ENCODE assay signal across 9 cellular contexts in genomic region chr12:132414634-132415340, GRCh38.
DNase-seq lines count a peak whose midpoint lies in the region; ATAC-seq and TF ChIP-seq lines count a peak whose summit lies in the region.
"Had no signal": no experiment of that assay in that cellular context is flagged by ENCODE, and none has a peak within 500 bp of the region (broad histone marks: within the 10 kb centered on the region; RNA-seq: fewer than 3 reads in every experiment).

No MANE protein-coding gene starts in this region.

- peaks cover 25% of the 10 kb centered on the region for H3K4me1 Mint-ChIP-seq in neural crest cell
- H3K4me1 Mint-ChIP-seq: activated naive CD4-positive, alpha-beta T cell treated with anti-CD3 and anti-CD28 coated beads, Interleukin-2, amount 50 U/mL, for 24 hours had no signal

- no peaks in the 10 kb centered on the region for H3K4me1 ChIP-seq in IMR-90 (ENCODE audit: control insufficient read depth, insufficient read depth, low read length)
- no peaks in the 10 kb centered on the region for H3K4me1 ChIP-seq in OCI-LY7 (ENCODE audit: insufficient read depth, low read length, poor library complexity, severe bottlenecking)

- peaks cover 12% of the 10 kb centered on the region for H3K27me3 ChIP-seq in IMR-90 (ENCODE audit: control insufficient read depth, insufficient read depth, low read length)

- H2AFZ ChIP-seq in IMR-90 (replicated peaks; ENCODE audit: low read length, poor library complexity) (peak overlapping the region; percentile 87), OCI-LY7 (ENCODE audit: low read length) (peak overlapping the region; percentile 80)

- no peak overlapping the region for H3K18ac ChIP-seq in IMR-90 (ENCODE audit: low read depth, low read length)

- POLR2A ChIA-PET in IMR-90 (lab: Charles Lee; ENCODE audit: unreplicated experiment) (no interaction called here), OCI-LY7 (lab: Charles Lee) (no interaction called here)

- no peaks in the 10 kb centered on the region for H3K36me3 Mint-ChIP-seq in neural crest cell (ENCODE audit: low read depth)
- H3K36me3 Mint-ChIP-seq: activated naive CD4-positive, alpha-beta T cell treated with anti-CD3 and anti-CD28 coated beads, Interleukin-2, amount 50 U/mL, for 24 hours had no signal

- H2BK5ac ChIP-seq in IMR-90 (ENCODE audit: low read depth, low read length, poor library complexity, severe bottlenecking): no peak overlapping the region

- no peaks in the 10 kb centered on the region for H3K9me1 ChIP-seq in IMR-90 (ENCODE audit: insufficient read depth, low read length)

- peaks cover 22% of the 10 kb centered on the region for H3K27me3 Mint-ChIP-seq in neural crest cell (ENCODE audit: low read depth)
- H3K27me3 Mint-ChIP-seq: activated naive CD4-positive, alpha-beta T cell treated with anti-CD3 and anti-CD28 coated beads, Interleukin-2, amount 50 U/mL, for 24 hours had no signal

- no peak overlapping the region for H3K4ac ChIP-seq in IMR-90 (ENCODE audit: low read depth, low read length)

- DNase-seq in COLO829 (ENCODE audit: low spot score) (peak; percentile 71), IMR-90 (peak; percentile 59), OCI-LY7 (ENCODE audit: low spot score) (peak; percentile 82), activated T-cell treated with anti-CD3 and anti-CD28 coated beads for 48 hours (ENCODE audit: low read depth) (peak; percentile 69), fibroblast of gingiva (ENCODE audit: low read depth) (peak; percentile 48), neural crest cell (ENCODE audit: low read depth, low spot score) (peak; percentile 86)
- peak; percentile 86 for DNase-seq in stimulated activated naive CD8-positive, alpha-beta T cell treated with anti-CD3 and anti-CD28 coated beads, Interleukin-15, Interleukin-2, amounts not matched to agents 100 U/mL and 50 U/mL, for 24 hours

- dilution Hi-C loops in IMR-90 (cut with HindIII; ENCODE audit: low sequenced_read_pairs, unreplicated experiment): no loop called here

- H3K4me3 Mint-ChIP-seq in neural crest cell: no peak overlapping the region
- H3K4me3 Mint-ChIP-seq: activated naive CD4-positive, alpha-beta T cell treated with anti-CD3 and anti-CD28 coated beads, Interleukin-2, amount 50 U/mL, for 24 hours had no signal

- H3K9me3 Mint-ChIP-seq in neural crest cell: no peaks in the 10 kb centered on the region
- H3K9me3 Mint-ChIP-seq: activated naive CD4-positive, alpha-beta T cell treated with anti-CD3 and anti-CD28 coated beads, Interleukin-2, amount 50 U/mL, for 24 hours had no signal

- no peak overlapping the region for H4K5ac ChIP-seq in IMR-90 (ENCODE audit: low read depth, low read length)

- no peak overlapping the region for H2AK5ac ChIP-seq in IMR-90 (ENCODE audit: low read depth, low read length)

- no peaks in the 10 kb centered on the region for H3K79me1 ChIP-seq in IMR-90 (ENCODE audit: low read depth in 1 of 2, low read length in 2 of 2)

- 18% methylated on average over 13 of the region's 30 CpGs; no CpG with 5 or more reads in 1 of the 2 experiments for WGBS in IMR-90 (ENCODE audit: extremely low coverage in 2 of 2, insufficient read length in 1 of 2), 2 experiments

- no peak overlapping the region for H4K91ac ChIP-seq in IMR-90 (ENCODE audit: insufficient read depth, low read depth, low read length)

- H3K23ac ChIP-seq in IMR-90 (ENCODE audit: low read depth, low read length): no peak overlapping the region

- H3K56ac ChIP-seq in IMR-90 (ENCODE audit: extremely low read depth, insufficient read depth, low read length): no peak overlapping the region

- H3K27ac Mint-ChIP-seq in neural crest cell (ENCODE audit: unreplicated experiment): no peak overlapping the region
- H3K27ac Mint-ChIP-seq: activated naive CD4-positive, alpha-beta T cell treated with anti-CD3 and anti-CD28 coated beads, Interleukin-2, amount 50 U/mL, for 24 hours had no signal

- BruUV-seq in IMR-90 (replicated peaks; lab: Mats Ljungman, UMichigan) (no TSS peak), OCI-LY7 (replicated peaks; lab: Mats Ljungman, UMichigan) (no TSS peak)

- TF ChIP-seq CTCF in IMR-90 (conservative IDR thresholded peaks at IDR 0.05; ENCODE audit: low read depth, low read length): peak; percentile 95
- peak; percentile 88 for TF ChIP-seq CTCF in OCI-LY7 (conservative IDR thresholded peaks at IDR 0.05; ENCODE audit: low read length)
- peak; percentile 95 for TF ChIP-seq CTCF in neural crest cell (conservative IDR thresholded peaks at IDR 0.05)

- no peak overlapping the region for H3K4me3 ChIP-seq in IMR-90 (ENCODE audit: insufficient read depth, low read depth, low read length)
- no peak overlapping the region for H3K4me3 ChIP-seq in OCI-LY7 (ENCODE audit: low read depth, low read length, poor library complexity, severe bottlenecking)

- H2BK20ac ChIP-seq in IMR-90 (ENCODE audit: low read depth, low read length): no peak overlapping the region

- CTCF ChIA-PET in IMR-90 (lab: Yijun Ruan, JAX) (interaction anchor here (0.6 to 1.9 kb wide), 8 partner anchors 11 to 298 kb away, joined by 3 to 5 read pairs (median 4); no protein-coding TSS in a partner anchor), OCI-LY7 (lab: Charles Lee; ENCODE audit: unreplicated experiment) (interaction anchor here (0.7 kb wide), 1 partner anchor 200 kb away, joined by 4 read pairs; no protein-coding TSS in a partner anchor)

- H3K36me3 ChIP-seq in IMR-90 (ENCODE audit: control insufficient read depth, insufficient read depth, low read length) (no peaks in the 10 kb centered on the region), OCI-LY7 (ENCODE audit: insufficient read depth, low read length) (no peaks in the 10 kb centered on the region)

- intact Hi-C loops in IMR-90 (cut with micrococcal nuclease) (loop anchor here (1.0 to 2.0 kb wide), 5 partner anchors 109 to 260 kb away; no protein-coding TSS in a partner anchor), OCI-LY7 (cut with micrococcal nuclease; ENCODE audit: unreplicated experiment) (loop anchor here (1.0 to 2.0 kb wide), 3 partner anchors 110 to 262 kb away; no protein-coding TSS in a partner anchor)

- no peaks in the 10 kb centered on the region for H3K9me3 ChIP-seq in IMR-90 (ENCODE audit: control insufficient read depth, insufficient read depth, low read length)
- H3K9me3 ChIP-seq in OCI-LY7 (ENCODE audit: low read length): no peaks in the 10 kb centered on the region

- no peak overlapping the region for H3K27ac ChIP-seq in IMR-90 (ENCODE audit: insufficient read depth, low read length)
- no peak overlapping the region for H3K27ac ChIP-seq in OCI-LY7 (ENCODE audit: low read depth, low read length, poor library complexity, severe bottlenecking)

- H3K9ac ChIP-seq in IMR-90 (ENCODE audit: low read depth, low read length): no peak overlapping the region

- TF ChIP-seq POLR2A in IMR-90 (IDR thresholded peaks at IDR 0.05; ENCODE audit: low read depth, low read length): peak; percentile 44; the same call in 1 of the 2 replicates

- H3K14ac ChIP-seq in IMR-90 (replicated peaks; ENCODE audit: low read depth, low read length): no peak overlapping the region

- peak; percentile 98 for TF ChIP-seq RAD21 in IMR-90 (IDR thresholded peaks at IDR 0.05; ENCODE audit: low read length)

- no peaks in the 10 kb centered on the region for H3K9me2 ChIP-seq in OCI-LY7 (ENCODE audit: insufficient read depth, low read length)

- no peak overlapping the region for H4K8ac ChIP-seq in IMR-90 (ENCODE audit: low read depth in 2 of 2, low read length in 2 of 2)

- no peak overlapping the region for H2BK15ac ChIP-seq in IMR-90 (ENCODE audit: low read depth, low read length)

- no peaks in the 10 kb centered on the region for H3K79me2 ChIP-seq in OCI-LY7 (ENCODE audit: insufficient read depth, low read depth, low read length)

- no peak overlapping the region for H2AK9ac ChIP-seq in IMR-90 (replicated peaks; ENCODE audit: low read depth, low read length, poor library complexity)

- ATAC-seq in GM19463 (IDR thresholded peaks at IDR 0.05; ENCODE audit: unreplicated experiment): peak; percentile 78
- ATAC-seq in IMR-90 (ENCODE audit: low read depth): peak; percentile 100
- peak; percentile 89 for ATAC-seq in stimulated activated naive CD8-positive, alpha-beta T cell treated with anti-CD3 and anti-CD28 coated beads, Interleukin-15, Interleukin-2, amounts not matched to agents 100 U/mL and 50 U/mL, for 24 hours

- in situ Hi-C loops in IMR-90 (cut with MboI; ENCODE audit: low sequenced_read_pairs): loop anchor here (5.0 kb wide), 2 partner anchors 203 to 262 kb away; partner anchors contain the start of gene P2RX2

- H2BK120ac ChIP-seq in IMR-90 (ENCODE audit: low read depth, low read length): no peak overlapping the region

- H4K20me1 ChIP-seq in IMR-90 (ENCODE audit: insufficient read depth, low read length) (no peaks in the 10 kb centered on the region), OCI-LY7 (ENCODE audit: insufficient read depth, low read length) (no peaks in the 10 kb centered on the region)

- no peak overlapping the region for H3K4me2 ChIP-seq in IMR-90 (ENCODE audit: low read depth, low read length)
- H3K4me2 ChIP-seq in OCI-LY7 (ENCODE audit: low read length): peak overlapping the region; percentile 50

TF ChIP-seq in IMR-90, 13 proteins besides CTCF, POLR2A, EP300 and RAD21:
- TF ChIP-seq BHLHE40 (IDR thresholded peaks at IDR 0.05; ENCODE audit: low read depth, low read length) (no peak), NFE2L2 (IDR thresholded peaks at IDR 0.05; ENCODE audit: low read depth, low read length) (no peak), SMC3 (IDR thresholded peaks at IDR 0.05; ENCODE audit: low read depth, low read length) (peak; percentile 90)
TF ChIP-seq in IMR-90: peak in this region for 1.
